Comparison of ENCODE assay signal across 17 cellular contexts in the genomic region with DNA sequence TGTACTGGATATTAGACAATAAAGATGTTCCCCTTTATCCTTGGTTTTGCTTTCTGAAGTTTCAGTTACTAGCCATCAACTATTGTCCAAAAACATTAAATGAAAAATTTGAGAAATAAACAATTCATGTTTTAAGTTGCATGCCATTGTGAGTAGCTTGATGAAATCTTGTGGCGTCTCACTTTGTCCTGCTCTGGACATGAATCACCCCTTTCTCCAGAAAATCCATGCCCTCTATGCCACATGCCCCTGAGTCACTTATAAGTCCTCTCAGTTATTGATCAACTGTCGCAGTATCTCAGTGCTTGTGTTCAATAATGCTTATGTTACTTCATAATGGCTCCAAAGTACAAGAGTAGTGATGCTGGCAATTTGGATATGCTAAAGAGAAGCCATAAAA.
"Had no signal": no experiment of that assay in that cellular context is flagged by ENCODE, and none has a peak within 500 bp of the region (broad histone marks: within the 10 kb centered on the region; RNA-seq: fewer than 3 reads in every experiment).

No MANE protein-coding gene starts in this region.

- H3K4me3 Mint-ChIP-seq: activated naive CD4-positive, alpha-beta T cell treated with anti-CD3 and anti-CD28 coated beads for 36 hours; activated T-helper 17 cell treated with anti-CD3 and anti-CD28 coated beads, Interleukin-2, amount 50 U/mL, for 72 hours; natural killer cell; T-helper 17 cell had no signal

- H3K4me1 ChIP-seq: foreskin keratinocyte, tibial nerve, vagina had no signal

- H3K27me3 Mint-ChIP-seq: activated T-helper 17 cell treated with anti-CD3 and anti-CD28 coated beads, Interleukin-2, amount 50 U/mL, for 72 hours; T-helper 17 cell had no signal

- DNase-seq: activated CD4-positive, CD25-positive, alpha-beta regulatory T cell; activated naive CD4-positive, alpha-beta T cell treated with anti-CD3 and anti-CD28 coated beads for 36 hours; erythroblast; foreskin keratinocyte; glutamatergic neuron; mesenchymal stem cell; natural killer cell; posterior cingulate gyrus; stimulated activated CD4-positive, alpha-beta T cell treated with anti-CD3 and anti-CD28 coated beads, Interleukin-4, amount 100 ng/mL, for 24 hours; stimulated activated naive CD4-positive, alpha-beta T cell; substantia nigra; T-helper 17 cell had no signal

- H3K27ac Mint-ChIP-seq: activated naive CD4-positive, alpha-beta T cell treated with anti-CD3 and anti-CD28 coated beads for 36 hours; activated T-helper 17 cell treated with anti-CD3 and anti-CD28 coated beads, Interleukin-2, amount 50 U/mL, for 72 hours; natural killer cell; T-helper 17 cell had no signal

- H3K27ac ChIP-seq: foreskin keratinocyte, neutrophil, skin epidermis, tibial nerve, vagina had no signal

- H3K36me3 ChIP-seq: neutrophil, tibial nerve, vagina had no signal

- H3K9me3 ChIP-seq: neutrophil, tibial nerve, vagina had no signal

- H3K9me3 Mint-ChIP-seq: activated naive CD4-positive, alpha-beta T cell treated with anti-CD3 and anti-CD28 coated beads for 36 hours; activated T-helper 17 cell treated with anti-CD3 and anti-CD28 coated beads, Interleukin-2, amount 50 U/mL, for 72 hours; natural killer cell had no signal

- H3K36me3 Mint-ChIP-seq: natural killer cell had no signal

- H3K4me1 Mint-ChIP-seq: activated T-helper 17 cell treated with anti-CD3 and anti-CD28 coated beads, Interleukin-2, amount 50 U/mL, for 72 hours; T-helper 17 cell had no signal

- H3K4me3 ChIP-seq: skin epidermis, tibial nerve, vagina had no signal

- ATAC-seq: activated T-helper 17 cell treated with anti-CD3 and anti-CD28 coated beads, Interleukin-2, amount 50 U/mL, for 72 hours; foreskin keratinocyte; natural killer cell; T-helper 17 cell had no signal

- H3K27me3 ChIP-seq: foreskin keratinocyte, neutrophil, tibial nerve, vagina had no signal
